Comparison of ENCODE assay signal across 33 cellular contexts in the genomic region with DNA sequence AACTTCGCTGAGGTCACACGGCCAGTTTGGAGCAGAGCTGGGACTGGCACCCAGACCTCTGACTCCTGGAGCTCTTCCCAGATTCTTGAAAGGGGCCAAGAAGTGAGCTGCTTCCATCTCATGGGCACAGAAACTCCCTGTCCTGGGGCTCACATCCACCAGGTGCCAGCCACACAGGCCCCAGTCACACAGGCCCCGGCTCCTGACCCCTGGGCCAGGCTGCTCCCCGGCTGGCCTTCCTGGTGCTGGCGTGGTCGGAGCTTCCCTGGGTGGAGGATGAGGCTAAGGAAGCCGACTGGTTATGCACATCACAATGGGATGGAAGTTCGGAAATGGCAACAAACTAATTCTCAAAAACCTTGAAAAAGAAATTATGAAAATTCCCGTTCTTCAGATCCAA. TPM values are rescaled to one million over a fixed set of nuclear protein-coding genes. Genes with fewer than 3 reads are reported as not detected.
"Had no signal": no experiment of that assay in that cellular context is flagged by ENCODE, and none has a peak within 500 bp of the region (broad histone marks: within the 10 kb centered on the region; RNA-seq: fewer than 3 reads in every experiment).

No MANE protein-coding gene starts in this region.

- DNase-seq: activated CD4-positive, alpha-beta memory T cell treated with anti-CD3 and anti-CD28 coated beads, Interleukin-2, amount 10 ng/mL, durations not matched to agents 7 days and 5 days; activated CD4-positive, alpha-beta T cell treated with anti-CD3 and anti-CD28 coated beads for 1 hour; activated CD4-positive, alpha-beta T cell treated with anti-CD3 and anti-CD28 coated beads for 4 hours; activated CD4-positive, alpha-beta T cell treated with anti-CD3 and anti-CD28 coated beads, Interleukin-2, amount 10 ng/mL, durations not matched to agents 7 days and 5 days; activated CD4-positive, alpha-beta T cell treated with anti-CD3 and anti-CD28 coated beads, Interleukin-2, amount 50 U/mL, for 4 hours; activated CD8-positive, alpha-beta memory T cell treated with anti-CD3 and anti-CD28 coated beads, Interleukin-2, amount 50 U/mL, for 48 hours; activated gamma-delta T cell; activated naive CD4-positive, alpha-beta T cell; activated naive CD4-positive, alpha-beta T cell treated with anti-CD3 and anti-CD28 coated beads, Interleukin-2, amount 10 ng/mL, durations not matched to agents 7 days and 5 days; activated naive CD8-positive, alpha-beta T cell treated with anti-CD3 and anti-CD28 coated beads, Interleukin-2, amount 10 ng/mL, durations not matched to agents 7 days and 5 days; activated T-cell treated with anti-CD3 and anti-CD28 coated beads for 4 hours; activated T-cell treated with anti-CD3 and anti-CD28 coated beads, Interleukin-2, amount 50 U/mL, for 24 hours; activated T-cell treated with anti-CD3 and anti-CD28 coated beads, Interleukin-2, amount 50 U/mL, for 72 hours; central memory CD4-positive, alpha-beta T cell; cerebellar nuclear complex; colonic mucosa; effector CD8-positive, alpha-beta T cell; esophagus squamous epithelium; foreskin melanocyte; head of caudate nucleus; T-helper 2 cell had no signal

- H3K4me1 ChIP-seq: colonic mucosa had no signal

- H3K9me3 ChIP-seq: ascending aorta, breast epithelium, colonic mucosa, esophagus squamous epithelium, gastroesophageal sphincter had no signal

- H3K27ac ChIP-seq: ascending aorta, breast epithelium, cardiac muscle cell, colonic mucosa, epithelial cell of prostate, esophagus squamous epithelium, gastroesophageal sphincter had no signal

- H3K36me3 ChIP-seq: ascending aorta, breast epithelium, cardiac muscle cell, colonic mucosa, esophagus squamous epithelium, gastroesophageal sphincter had no signal

- H3K4me3 ChIP-seq: ascending aorta, breast epithelium, cardiac muscle cell, colonic mucosa, esophagus squamous epithelium, gastroesophageal sphincter had no signal

- FAIRE-seq: endometrium, endothelial cell of umbilical vein had no signal

RNA-seq across cellular contexts. Expression of gene GABRD, which starts 3.0 kb away (rescaled TPM):
- total RNA-seq: activated CD4-positive, alpha-beta memory T cell treated with anti-CD3 and anti-CD28 coated beads, Interleukin-2, amount 10 ng/mL, durations not matched to agents 7 days and 5 days; activated CD4-positive, alpha-beta T cell treated with anti-CD3 and anti-CD28 coated beads, Interleukin-2, amount 10 ng/mL, durations not matched to agents 7 days and 5 days; activated naive CD4-positive, alpha-beta T cell treated with anti-CD3 and anti-CD28 coated beads, Interleukin-2, amount 50 U/mL, for 72 hours; activated naive CD8-positive, alpha-beta T cell treated with anti-CD3 and anti-CD28 coated beads, Interleukin-2, amount 10 ng/mL, durations not matched to agents 7 days and 5 days; activated T-cell treated with anti-CD3 and anti-CD28 coated beads, Interleukin-2, amount 50 U/mL, for 72 hours; ascending aorta; breast epithelium; cardiac muscle cell; endothelial cell of umbilical vein; fibroblast of lung; fibroblast of villous mesenchyme; T-helper 1 cell treated with Interleukin-12 subunit alpha and Interleukin-12 subunit beta and Interleukin-4 antibody, amounts not matched to agents 30 ng/mL and 1 ng/mL, for 36 hours had no signal
- polyA plus RNA-seq: cardiac muscle cell, endothelial cell of umbilical vein, fibroblast of lung had no signal

RNA-seq across cellular contexts. Expression of gene CFAP74, which starts 12.5 kb away (rescaled TPM):
- total RNA-seq: activated CD4-positive, alpha-beta memory T cell treated with anti-CD3 and anti-CD28 coated beads, Interleukin-2, amount 10 ng/mL, durations not matched to agents 7 days and 5 days; activated CD4-positive, alpha-beta T cell treated with anti-CD3 and anti-CD28 coated beads, Interleukin-2, amount 10 ng/mL, durations not matched to agents 7 days and 5 days; activated naive CD4-positive, alpha-beta T cell treated with anti-CD3 and anti-CD28 coated beads, Interleukin-2, amount 50 U/mL, for 72 hours; activated naive CD8-positive, alpha-beta T cell treated with anti-CD3 and anti-CD28 coated beads, Interleukin-2, amount 10 ng/mL, durations not matched to agents 7 days and 5 days; activated T-cell treated with anti-CD3 and anti-CD28 coated beads, Interleukin-2, amount 50 U/mL, for 72 hours; ascending aorta; dermis microvascular lymphatic vessel endothelial cell; endothelial cell of umbilical vein; esophagus squamous epithelium; fibroblast of lung; fibroblast of villous mesenchyme; T-helper 1 cell treated with Interleukin-12 subunit alpha and Interleukin-12 subunit beta and Interleukin-4 antibody, amounts not matched to agents 30 ng/mL and 1 ng/mL, for 36 hours had no signal
- polyA plus RNA-seq: endothelial cell of umbilical vein, fibroblast of lung had no signal
